ENCODE assay signal across 16 cellular contexts in the genomic region with DNA sequence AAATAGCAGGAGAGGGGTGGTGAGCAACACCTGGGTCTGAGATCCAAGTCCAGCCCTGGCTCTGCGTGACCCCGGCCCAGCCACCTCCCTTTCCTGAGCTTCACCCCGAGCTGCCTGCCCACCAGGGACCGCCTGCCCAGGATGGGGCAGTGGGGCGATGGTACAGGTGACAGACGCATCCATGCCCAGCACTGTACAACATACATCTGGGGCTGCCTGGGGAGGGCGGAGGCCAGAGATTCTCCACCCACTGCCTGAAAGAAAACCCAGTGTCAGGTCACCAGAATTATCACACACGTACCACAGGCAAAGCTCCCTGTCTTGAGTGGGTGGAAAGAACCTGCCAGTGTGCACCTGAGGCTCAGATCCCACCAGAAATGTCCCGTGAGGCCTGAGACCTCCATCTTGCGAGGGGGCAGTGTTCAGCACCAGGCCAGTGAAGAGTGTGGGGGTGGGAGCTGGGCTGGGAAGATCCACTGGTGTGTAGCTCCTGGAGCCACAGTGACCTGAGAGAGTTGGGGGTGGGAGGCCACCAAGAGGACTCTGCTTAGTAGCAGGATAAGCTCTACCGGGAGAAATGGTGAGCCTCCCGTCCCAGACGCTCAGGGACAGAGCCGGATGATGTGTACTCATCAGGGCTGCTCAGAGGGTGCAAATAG.
A peak's percentile ranks its signal among the peaks of the same experiment; 100 is the strongest.
DNase-seq lines count a peak whose midpoint lies in the region; ATAC-seq and TF ChIP-seq lines count a peak whose summit lies in the region.
"Had no signal": no experiment of that assay in that cellular context is flagged by ENCODE, and none has a peak within 500 bp of the region (broad histone marks: within the 10 kb centered on the region; RNA-seq: fewer than 3 reads in every experiment).

No MANE protein-coding gene starts in this region.

- H3K36me3 ChIP-seq in heart left ventricle, result no peaks in the 10 kb centered on the region
- no peaks in the 10 kb centered on the region for H3K36me3 ChIP-seq in right atrium auricular region
- H3K36me3 ChIP-seq: BE2C, MG63 had no signal

- 94 to 95% (median 95%) methylated on average over 11 to 14 of the region's 14 CpGs for WGBS in heart left ventricle, 4 donors
- 93% methylated on average over 14 of the region's 14 CpGs for WGBS in right cardiac atrium

- DNase-seq in heart left ventricle (peak in 3 of 5 donors; percentile 12 to 35 (median 14)), right atrium auricular region (ENCODE audit: low spot score) (no peak), right cardiac atrium (peak in 2 of 3 donors; percentile 0 to 29), posterior vena cava (ENCODE audit: low spot score) (peak; percentile 56)
- DNase-seq: BE2C, DMS53, GDM1, Kasumi-1, MG63, NCI-H1417 treated with DMSO at 0.1 percent for 48 hours, NCI-H187, NCI-H446, NCI-H526 had no signal

- intact Hi-C loops in heart left ventricle (cut with DNase I), result no loop called here
- intact Hi-C loops in right cardiac atrium (cut with DNase I), result no loop called here
- intact Hi-C loops in posterior vena cava (cut with DNase I), result no loop called here

- TF ChIP-seq POLR2A in heart left ventricle (IDR thresholded peaks at IDR 0.05), result no peak

- H3K9me3 ChIP-seq in heart left ventricle, result no peaks in the 10 kb centered on the region
- no peaks in the 10 kb centered on the region for H3K9me3 ChIP-seq in right atrium auricular region
- H3K9me3 ChIP-seq in right cardiac atrium (ENCODE audit: control insufficient read depth, low read length), result no peaks in the 10 kb centered on the region
- H3K9me3 ChIP-seq: BE2C, MG63 had no signal

- TF ChIP-seq CTCF in heart left ventricle (IDR thresholded peaks at IDR 0.05) (no peak), right atrium auricular region (IDR thresholded peaks at IDR 0.05) (no peak)

- H3K27ac ChIP-seq in heart left ventricle (no peak overlapping the region), right atrium auricular region (no peak overlapping the region), right cardiac atrium (ENCODE audit: low read length) (no peak overlapping the region)

- H3K27me3 ChIP-seq in heart left ventricle (peaks cover 0 to 10% (median 0%) of the 10 kb centered on the region in 9 donors), right atrium auricular region (no peaks in the 10 kb centered on the region), right cardiac atrium (ENCODE audit: control insufficient read depth, insufficient read depth) (no peaks in the 10 kb centered on the region)
- H3K27me3 ChIP-seq: BE2C, MG63 had no signal

- H3K4me3 ChIP-seq in heart left ventricle (no peak overlapping the region), right atrium auricular region (no peak overlapping the region), right cardiac atrium (ENCODE audit: low read length) (no peak overlapping the region)
- H3K4me3 ChIP-seq: MG63 had no signal

- no peak for ATAC-seq in heart left ventricle
- ATAC-seq in right cardiac atrium, result no peak
- ATAC-seq in GM21367 (IDR thresholded peaks at IDR 0.05; ENCODE audit: unreplicated experiment), result no peak
- ATAC-seq in HG03521 (IDR thresholded peaks at IDR 0.05; ENCODE audit: unreplicated experiment), result no peak
- ATAC-seq in GM21825 (IDR thresholded peaks at IDR 0.05; ENCODE audit: unreplicated experiment), result no peak

- H3K4me1 ChIP-seq in heart left ventricle (no peaks in the 10 kb centered on the region), right atrium auricular region (no peaks in the 10 kb centered on the region), right cardiac atrium (ENCODE audit: control insufficient read depth, insufficient read depth, low read length) (no peaks in the 10 kb centered on the region)
- H3K4me1 ChIP-seq: BE2C had no signal
